ENCODE assay signal across 8 cellular contexts in the genomic region with DNA sequence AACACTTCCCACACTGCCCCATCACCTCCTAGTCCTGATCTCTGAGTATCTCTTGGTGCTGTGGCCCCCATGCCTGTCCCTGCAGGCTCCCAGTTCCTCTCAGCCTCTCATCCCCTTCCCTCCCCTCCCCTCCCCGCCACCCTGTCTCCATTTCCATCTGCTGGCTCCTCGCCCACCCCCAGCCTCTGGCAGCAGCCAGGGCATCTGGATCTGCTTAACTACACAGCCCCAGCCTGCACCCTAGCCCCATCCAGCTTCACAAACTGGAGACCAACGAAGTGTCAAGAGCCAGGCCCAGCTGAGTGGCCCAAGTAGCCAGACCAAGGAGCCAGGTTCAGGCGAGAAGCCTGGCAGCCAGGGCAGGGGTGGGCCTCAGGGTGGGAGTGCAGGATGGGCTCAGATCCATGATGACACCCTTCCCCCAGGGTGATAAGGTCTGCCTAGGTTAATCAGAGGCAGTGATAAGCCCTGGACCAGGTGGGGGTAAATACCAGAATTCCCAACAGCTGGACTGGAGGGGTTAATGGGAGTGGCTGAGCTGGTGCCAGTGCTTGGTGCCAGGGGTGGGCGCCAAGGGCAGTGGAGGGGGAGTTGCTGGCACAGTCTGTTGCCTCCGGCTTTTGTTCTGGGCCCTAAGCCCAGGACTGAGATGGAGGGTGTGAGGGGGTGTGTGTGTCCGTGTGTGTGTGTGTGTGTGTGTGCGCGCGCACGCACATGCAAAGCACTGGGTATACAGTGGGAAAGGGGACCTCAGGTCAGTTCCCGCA. TPM values are rescaled to one million over a fixed set of nuclear protein-coding genes. Genes with fewer than 3 reads are reported as not detected.
A peak's percentile ranks its signal among the peaks of the same experiment; 100 is the strongest.
DNase-seq lines count a peak whose midpoint lies in the region; ATAC-seq and TF ChIP-seq lines count a peak whose summit lies in the region.
"Had no signal": no experiment of that assay in that cellular context is flagged by ENCODE, and none has a peak within 500 bp of the region (broad histone marks: within the 10 kb centered on the region; RNA-seq: fewer than 3 reads in every experiment).

No MANE protein-coding gene starts in this region.

- POLR2A ChIA-PET in activated CD4-positive, alpha-beta T cell treated with anti-CD3 and anti-CD28 coated beads, Interleukin-2, amount 10 ng/mL, durations not matched to agents 7 days and 5 days (lab: Charles Lee): interaction anchor here (0.5 kb wide), 1 partner anchor 1292 kb away, joined by 4 read pairs; no protein-coding TSS in a partner anchor
- POLR2A ChIA-PET in activated CD4-positive, alpha-beta T cell treated with anti-CD3 and anti-CD28 coated beads for 36 hours (lab: Charles Lee): no interaction called here

- peak overlapping the region; percentile 33 for H3K27ac Mint-ChIP-seq in activated CD4-positive, alpha-beta T cell treated with anti-CD3 and anti-CD28 coated beads, Interleukin-2, amount 10 ng/mL, durations not matched to agents 7 days and 5 days
- H3K27ac Mint-ChIP-seq in activated CD4-positive, alpha-beta T cell treated with anti-CD3 and anti-CD28 coated beads for 36 hours: no peak overlapping the region
- peak overlapping the region; percentile 75 for H3K27ac Mint-ChIP-seq in type B pancreatic cell

- TF ChIP-seq CTCF in type B pancreatic cell (conservative IDR thresholded peaks at IDR 0.05): no peak

- no peaks in the 10 kb centered on the region for H3K27me3 Mint-ChIP-seq in activated CD4-positive, alpha-beta T cell treated with anti-CD3 and anti-CD28 coated beads, Interleukin-2, amount 10 ng/mL, durations not matched to agents 7 days and 5 days
- no peaks in the 10 kb centered on the region for H3K27me3 Mint-ChIP-seq in activated CD4-positive, alpha-beta T cell treated with anti-CD3 and anti-CD28 coated beads for 36 hours
- H3K27me3 Mint-ChIP-seq in type B pancreatic cell: peaks cover 3% of the 10 kb centered on the region

- CTCF ChIA-PET in activated CD4-positive, alpha-beta T cell treated with anti-CD3 and anti-CD28 coated beads, Interleukin-2, amount 10 ng/mL, durations not matched to agents 7 days and 5 days (lab: Charles Lee): no interaction called here
- CTCF ChIA-PET in activated CD4-positive, alpha-beta T cell treated with anti-CD3 and anti-CD28 coated beads for 36 hours (lab: Charles Lee): interaction anchor here (1.0 kb wide), 1 partner anchor 47 kb away, joined by 3 read pairs; no protein-coding TSS in a partner anchor

- no peak for DNase-seq in activated CD4-positive, alpha-beta T cell treated with anti-CD3 and anti-CD28 coated beads, Interleukin-2, amount 10 ng/mL, durations not matched to agents 7 days and 5 days
- no peak for DNase-seq in activated CD4-positive, alpha-beta T cell treated with anti-CD3 and anti-CD28 coated beads for 36 hours
- peak; percentile 86 for DNase-seq in left ventricle myocardium superior
- DNase-seq in type B pancreatic cell (ENCODE audit: extremely low spot score, unreplicated experiment): no peak
- no peak for DNase-seq in GF-D8 (lab: John Stamatoyannopoulos, UW)
- no peak for DNase-seq in activated T-cell treated with anti-CD3 and anti-CD28 coated beads, Interleukin-2, amount 50 U/mL, for 1 hour

- peaks cover 17% of the 10 kb centered on the region for H3K36me3 Mint-ChIP-seq in activated CD4-positive, alpha-beta T cell treated with anti-CD3 and anti-CD28 coated beads, Interleukin-2, amount 10 ng/mL, durations not matched to agents 7 days and 5 days (ENCODE audit: low read depth)
- peaks cover 2% of the 10 kb centered on the region for H3K36me3 Mint-ChIP-seq in activated CD4-positive, alpha-beta T cell treated with anti-CD3 and anti-CD28 coated beads for 36 hours (ENCODE audit: low read depth)
- H3K36me3 Mint-ChIP-seq in type B pancreatic cell: peaks cover under 1% of the 10 kb centered on the region

- no peak overlapping the region for H3K4me3 Mint-ChIP-seq in activated CD4-positive, alpha-beta T cell treated with anti-CD3 and anti-CD28 coated beads, Interleukin-2, amount 10 ng/mL, durations not matched to agents 7 days and 5 days
- H3K4me3 Mint-ChIP-seq in activated CD4-positive, alpha-beta T cell treated with anti-CD3 and anti-CD28 coated beads for 36 hours: no peak overlapping the region
- peak overlapping the region; percentile 75 for H3K4me3 Mint-ChIP-seq in type B pancreatic cell

- peaks cover 27% of the 10 kb centered on the region for H3K4me1 Mint-ChIP-seq in activated CD4-positive, alpha-beta T cell treated with anti-CD3 and anti-CD28 coated beads, Interleukin-2, amount 10 ng/mL, durations not matched to agents 7 days and 5 days
- peaks cover 20% of the 10 kb centered on the region for H3K4me1 Mint-ChIP-seq in activated CD4-positive, alpha-beta T cell treated with anti-CD3 and anti-CD28 coated beads for 36 hours
- H3K4me1 Mint-ChIP-seq in type B pancreatic cell (ENCODE audit: unreplicated experiment): peaks cover 41% of the 10 kb centered on the region

- intact Hi-C loops in activated CD4-positive, alpha-beta T cell treated with anti-CD3 and anti-CD28 coated beads for 36 hours (cut with DNase I, micrococcal nuclease): no loop called here
- intact Hi-C loops in left ventricle myocardium superior (cut with micrococcal nuclease): no loop called here

- H3K9me3 Mint-ChIP-seq in activated CD4-positive, alpha-beta T cell treated with anti-CD3 and anti-CD28 coated beads, Interleukin-2, amount 10 ng/mL, durations not matched to agents 7 days and 5 days: no peaks in the 10 kb centered on the region
- H3K9me3 Mint-ChIP-seq in activated CD4-positive, alpha-beta T cell treated with anti-CD3 and anti-CD28 coated beads for 36 hours (ENCODE audit: low read depth): no peaks in the 10 kb centered on the region
- H3K9me3 Mint-ChIP-seq in type B pancreatic cell: no peaks in the 10 kb centered on the region

- no peak for ATAC-seq in activated CD4-positive, alpha-beta T cell treated with anti-CD3 and anti-CD28 coated beads for 36 hours
- ATAC-seq in left ventricle myocardium superior: peak; percentile 69
- ATAC-seq: A549, right lobe of liver had no signal

RNA-seq across cellular contexts. Expression of gene IL11RA, which starts 2.5 kb away (rescaled TPM):
- 10 to 100 TPM; 66.3 to 68.5 TPM for total RNA-seq in activated CD4-positive, alpha-beta T cell treated with anti-CD3 and anti-CD28 coated beads, Interleukin-2, amount 10 ng/mL, durations not matched to agents 7 days and 5 days
- total RNA-seq in activated CD4-positive, alpha-beta T cell treated with anti-CD3 and anti-CD28 coated beads for 36 hours: 10 to 100 TPM; 18.3 to 21.3 TPM
- 51.7 TPM for total RNA-seq in left ventricle myocardium superior
- 10.8 and 53.8 TPM in 2 replicates for total RNA-seq in type B pancreatic cell (ENCODE audit: low replicate concordance)

RNA-seq across cellular contexts. Expression of gene CCL27, which starts 8.0 kb away (rescaled TPM):
- not detected for total RNA-seq in activated CD4-positive, alpha-beta T cell treated with anti-CD3 and anti-CD28 coated beads, Interleukin-2, amount 10 ng/mL, durations not matched to agents 7 days and 5 days
- under 1 TPM in 1 of 2 experiments, not detected in 1; 0.23 TPM for total RNA-seq in activated CD4-positive, alpha-beta T cell treated with anti-CD3 and anti-CD28 coated beads for 36 hours
- total RNA-seq in left ventricle myocardium superior (not detected), type B pancreatic cell (ENCODE audit: low replicate concordance) (0.43 and 1.1 TPM in 2 replicates)
- total RNA-seq: right lobe of liver had no signal

RNA-seq across cellular contexts. Expression of gene GALT, which starts 8.0 kb away (rescaled TPM):
- 100 to 1,000 TPM; 114 to 125 TPM for total RNA-seq in activated CD4-positive, alpha-beta T cell treated with anti-CD3 and anti-CD28 coated beads, Interleukin-2, amount 10 ng/mL, durations not matched to agents 7 days and 5 days
- total RNA-seq in activated CD4-positive, alpha-beta T cell treated with anti-CD3 and anti-CD28 coated beads for 36 hours: 10 to 100 TPM; 45.1 to 53.9 TPM
- 61.2 TPM for total RNA-seq in left ventricle myocardium superior
- 48.8 and 70.5 TPM in 2 replicates for total RNA-seq in type B pancreatic cell (ENCODE audit: low replicate concordance)

RNA-seq across cellular contexts. Expression of gene SIGMAR1, which starts 16.9 kb away (rescaled TPM):
- 10 to 100 TPM; 57.7 to 62.2 TPM for total RNA-seq in activated CD4-positive, alpha-beta T cell treated with anti-CD3 and anti-CD28 coated beads, Interleukin-2, amount 10 ng/mL, durations not matched to agents 7 days and 5 days
- 10 to 100 TPM; 63.6 to 68.0 TPM for total RNA-seq in activated CD4-positive, alpha-beta T cell treated with anti-CD3 and anti-CD28 coated beads for 36 hours
- total RNA-seq in left ventricle myocardium superior (23.1 TPM), type B pancreatic cell (ENCODE audit: low replicate concordance) (59.0 and 79.7 TPM in 2 replicates)

RNA-seq across cellular contexts. Expression of gene ARID3C, which starts 25.6 kb away (rescaled TPM):
- total RNA-seq in activated CD4-positive, alpha-beta T cell treated with anti-CD3 and anti-CD28 coated beads, Interleukin-2, amount 10 ng/mL, durations not matched to agents 7 days and 5 days: under 1 TPM; 0.46 to 0.69 TPM
- under 1 TPM; 0.66 to 0.76 TPM for total RNA-seq in activated CD4-positive, alpha-beta T cell treated with anti-CD3 and anti-CD28 coated beads for 36 hours
- total RNA-seq in left ventricle myocardium superior: not detected
- total RNA-seq in type B pancreatic cell (ENCODE audit: low replicate concordance): 0.26 TPM in 1 of 2 replicates, not detected in the other
